ENCODE assay signal across 1 cellular context in genomic region chr19:39053276-39054090, GRCh38.
TF ChIP-seq lines count a peak whose summit lies in the region.

No MANE protein-coding gene starts in this region.

TF ChIP-seq in HepG2, 621 proteins besides CTCF, POLR2A, EP300 and RAD21 (continued from another document):
- TF ChIP-seq USF2 (IDR thresholded peaks at IDR 0.05; ENCODE audit: low read depth, low read length) = peak; percentile 27; the same call in 1 of the 2 replicates
- TF ChIP-seq USF2 (CRISPR knock-in tag; IDR thresholded peaks at IDR 0.05; ENCODE audit: borderline replicate concordance) = no peak; the same call in 1 of the 2 replicates
- TF ChIP-seq MATR3 (CRISPR knock-in tag; IDR thresholded peaks at IDR 0.05) = no peak
- TF ChIP-seq, protein P1, sequence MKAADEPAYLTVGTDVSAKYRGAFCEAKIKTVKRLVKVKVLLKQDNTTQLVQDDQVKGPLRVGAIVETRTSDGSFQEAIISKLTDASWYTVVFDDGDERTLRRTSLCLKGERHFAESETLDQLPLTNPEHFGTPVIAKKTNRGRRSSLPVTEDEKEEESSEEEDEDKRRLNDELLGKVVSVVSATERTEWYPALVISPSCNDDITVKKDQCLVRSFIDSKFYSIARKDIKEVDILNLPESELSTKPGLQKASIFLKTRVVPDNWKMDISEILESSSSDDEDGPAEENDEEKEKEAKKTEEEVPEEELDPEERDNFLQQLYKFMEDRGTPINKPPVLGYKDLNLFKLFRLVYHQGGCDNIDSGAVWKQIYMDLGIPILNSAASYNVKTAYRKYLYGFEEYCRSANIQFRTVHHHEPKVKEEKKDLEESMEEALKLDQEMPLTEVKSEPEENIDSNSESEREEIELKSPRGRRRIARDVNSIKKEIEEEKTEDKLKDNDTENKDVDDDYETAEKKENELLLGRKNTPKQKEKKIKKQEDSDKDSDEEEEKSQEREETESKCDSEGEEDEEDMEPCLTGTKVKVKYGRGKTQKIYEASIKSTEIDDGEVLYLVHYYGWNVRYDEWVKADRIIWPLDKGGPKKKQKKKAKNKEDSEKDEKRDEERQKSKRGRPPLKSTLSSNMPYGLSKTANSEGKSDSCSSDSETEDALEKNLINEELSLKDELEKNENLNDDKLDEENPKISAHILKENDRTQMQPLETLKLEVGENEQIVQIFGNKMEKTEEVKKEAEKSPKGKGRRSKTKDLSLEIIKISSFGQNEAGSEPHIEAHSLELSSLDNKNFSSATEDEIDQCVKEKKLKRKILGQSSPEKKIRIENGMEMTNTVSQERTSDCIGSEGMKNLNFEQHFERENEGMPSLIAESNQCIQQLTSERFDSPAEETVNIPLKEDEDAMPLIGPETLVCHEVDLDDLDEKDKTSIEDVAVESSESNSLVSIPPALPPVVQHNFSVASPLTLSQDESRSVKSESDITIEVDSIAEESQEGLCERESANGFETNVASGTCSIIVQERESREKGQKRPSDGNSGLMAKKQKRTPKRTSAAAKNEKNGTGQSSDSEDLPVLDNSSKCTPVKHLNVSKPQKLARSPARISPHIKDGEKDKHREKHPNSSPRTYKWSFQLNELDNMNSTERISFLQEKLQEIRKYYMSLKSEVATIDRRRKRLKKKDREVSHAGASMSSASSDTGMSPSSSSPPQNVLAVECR (CRISPR knock-in tag; IDR thresholded peaks at IDR 0.05; ENCODE audit: borderline replicate concordance) = peak; percentile 43; the same call in 1 of the 2 replicates
- TF ChIP-seq ETV5 (CRISPR knock-in tag; IDR thresholded peaks at IDR 0.05; ENCODE audit: borderline replicate concordance) = peak; percentile 9; the same call in 1 of the 2 replicates
- TF ChIP-seq, protein P2, sequence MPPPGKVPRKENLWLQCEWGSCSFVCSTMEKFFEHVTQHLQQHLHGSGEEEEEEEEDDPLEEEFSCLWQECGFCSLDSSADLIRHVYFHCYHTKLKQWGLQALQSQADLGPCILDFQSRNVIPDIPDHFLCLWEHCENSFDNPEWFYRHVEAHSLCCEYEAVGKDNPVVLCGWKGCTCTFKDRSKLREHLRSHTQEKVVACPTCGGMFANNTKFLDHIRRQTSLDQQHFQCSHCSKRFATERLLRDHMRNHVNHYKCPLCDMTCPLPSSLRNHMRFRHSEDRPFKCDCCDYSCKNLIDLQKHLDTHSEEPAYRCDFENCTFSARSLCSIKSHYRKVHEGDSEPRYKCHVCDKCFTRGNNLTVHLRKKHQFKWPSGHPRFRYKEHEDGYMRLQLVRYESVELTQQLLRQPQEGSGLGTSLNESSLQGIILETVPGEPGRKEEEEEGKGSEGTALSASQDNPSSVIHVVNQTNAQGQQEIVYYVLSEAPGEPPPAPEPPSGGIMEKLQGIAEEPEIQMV (CRISPR knock-in tag; IDR thresholded peaks at IDR 0.05; ENCODE audit: low read depth) = no peak
- TF ChIP-seq ZNF101 (CRISPR knock-in tag; IDR thresholded peaks at IDR 0.05; ENCODE audit: borderline replicate concordance, low read depth) = no peak
- TF ChIP-seq NR2F2 (IDR thresholded peaks at IDR 0.05; ENCODE audit: borderline replicate concordance, low read depth) = peak; percentile 31; the same call in 1 of the 2 replicates
- TF ChIP-seq TARDBP (CRISPR knock-in tag; IDR thresholded peaks at IDR 0.05) = 0 out of 2 replicates have a peak, but pooled peaks have one; percentile 37
- 0 out of 2 replicates have a peak, but pooled peaks have one; percentile 38 for TF ChIP-seq AHDC1 (CRISPR knock-in tag; IDR thresholded peaks at IDR 0.05; ENCODE audit: borderline replicate concordance)
- 0 out of 2 replicates have a peak, but pooled peaks have one; percentile 22 for TF ChIP-seq RXRA (CRISPR knock-in tag; IDR thresholded peaks at IDR 0.05)
- no peak for TF ChIP-seq ZNF275 (CRISPR knock-in tag; IDR thresholded peaks at IDR 0.05; ENCODE audit: borderline replicate concordance)
- peak; percentile 86 for TF ChIP-seq HIC2 (CRISPR knock-in tag; IDR thresholded peaks at IDR 0.05; ENCODE audit: low read depth)
- TF ChIP-seq EED (CRISPR knock-in tag; IDR thresholded peaks at IDR 0.05) = 0 out of 2 replicates have a peak, but pooled peaks have one; percentile 25
- TF ChIP-seq ARID2 (CRISPR knock-in tag; IDR thresholded peaks at IDR 0.05; ENCODE audit: borderline replicate concordance) = 0 out of 2 replicates have a peak, but pooled peaks have one; percentile 58
- TF ChIP-seq PHF20 (CRISPR knock-in tag; IDR thresholded peaks at IDR 0.05) = peak; percentile 35; the same call in 1 of the 2 replicates
- 0 out of 2 replicates have a peak, but pooled peaks have one; percentile 26 for TF ChIP-seq NCOA2 (CRISPR knock-in tag; IDR thresholded peaks at IDR 0.05)
- no peak for TF ChIP-seq ZNF333 (CRISPR knock-in tag; IDR thresholded peaks at IDR 0.05; ENCODE audit: borderline replicate concordance)
- TF ChIP-seq NFIC (IDR thresholded peaks at IDR 0.05; ENCODE audit: low read length) = no peak
- TF ChIP-seq YEATS4 (CRISPR knock-in tag; IDR thresholded peaks at IDR 0.05; ENCODE audit: borderline replicate concordance) = no peak
- no peak for TF ChIP-seq FOXO1 (CRISPR knock-in tag; IDR thresholded peaks at IDR 0.05)
- TF ChIP-seq NR2F6 (IDR thresholded peaks at IDR 0.05) = no peak
- peak; percentile 59; the same call in 1 of the 2 replicates for TF ChIP-seq NR2F6 (CRISPR knock-in tag; IDR thresholded peaks at IDR 0.05)
- TF ChIP-seq MYC (CRISPR knock-in tag; IDR thresholded peaks at IDR 0.05; ENCODE audit: borderline replicate concordance) = no peak
- peak; percentile 36; the same call in 1 of the 2 replicates for TF ChIP-seq MAX (IDR thresholded peaks at IDR 0.05)
- TF ChIP-seq FOXC1 (CRISPR knock-in tag; IDR thresholded peaks at IDR 0.05; ENCODE audit: borderline replicate concordance) = 0 out of 2 replicates have a peak, but pooled peaks have one; percentile 28
- TF ChIP-seq SOX6 (IDR thresholded peaks at IDR 0.05) = no peak
- peak; percentile 70 for TF ChIP-seq SOX6 (CRISPR knock-in tag; IDR thresholded peaks at IDR 0.05)
- no peak for TF ChIP-seq ZNF550 (CRISPR knock-in tag; IDR thresholded peaks at IDR 0.05; ENCODE audit: borderline replicate concordance)
- no peak for TF ChIP-seq ZNF468 (CRISPR knock-in tag; IDR thresholded peaks at IDR 0.05)
- TF ChIP-seq GFI1 (CRISPR knock-in tag; IDR thresholded peaks at IDR 0.05; ENCODE audit: borderline replicate concordance) = 0 out of 2 replicates have a peak, but pooled peaks have one; percentile 29
- no peak for TF ChIP-seq BORCS8-MEF2B (CRISPR knock-in tag; IDR thresholded peaks at IDR 0.05)
- TF ChIP-seq ZNF687 (CRISPR knock-in tag; IDR thresholded peaks at IDR 0.05) = peak; percentile 57
- TF ChIP-seq ZNF343 (CRISPR knock-in tag; IDR thresholded peaks at IDR 0.05) = no peak
- TF ChIP-seq IRX3 (CRISPR knock-in tag; IDR thresholded peaks at IDR 0.05; ENCODE audit: borderline replicate concordance, low read depth) = no peak
- TF ChIP-seq RBM39 (IDR thresholded peaks at IDR 0.05; ENCODE audit: low read depth, low read length, poor library complexity, severe bottlenecking) = peak; percentile 70
TF ChIP-seq in HepG2: peak in this region for 66.
